Comparison of ENCODE assay signal across 11 cellular contexts in genomic region chr1:21669033-21669286, GRCh38. TPM values are rescaled to one million over a fixed set of nuclear protein-coding genes. Genes with fewer than 3 reads are reported as not detected.
DNase-seq lines count a peak whose midpoint lies in the region; ATAC-seq, FAIRE-seq and TF ChIP-seq lines count a peak whose summit lies in the region.
"Had no signal": no experiment of that assay in that cellular context is flagged by ENCODE, and none has a peak within 500 bp of the region (broad histone marks: within the 10 kb centered on the region; RNA-seq: fewer than 3 reads in every experiment).

No MANE protein-coding gene starts in this region.

- intact Hi-C loops in sigmoid colon (cut with DNase I) = no loop called here

- H3K4me1 ChIP-seq in hepatocyte (ENCODE audit: insufficient read depth) (peaks cover 31% of the 10 kb centered on the region), sigmoid colon (peaks cover 0 to 45% (median 42%) of the 10 kb centered on the region in 4 donors)

- H3K4me3 ChIP-seq in H7 (ENCODE audit: insufficient read depth, low read depth, low read length) (peak overlapping the region; percentile 81), hepatocyte (peak overlapping the region; percentile 75), sigmoid colon (peak overlapping the region in 3 of 4 donors; percentile 7 to 48 (median 39))

- H3K27me3 Mint-ChIP-seq in activated T-helper 17 cell treated with anti-CD3 and anti-CD28 coated beads, Interleukin-2, amount 50 U/mL, for 72 hours = peaks cover 10% of the 10 kb centered on the region

- H3K36me3 ChIP-seq in H7 (replicated peaks; ENCODE audit: control insufficient read depth, insufficient read depth, low read length) (no peaks in the 10 kb centered on the region), hepatocyte (replicated peaks; ENCODE audit: insufficient read depth, low read depth) (no peaks in the 10 kb centered on the region), sigmoid colon (no peaks in the 10 kb centered on the region)

- H3K9me3 Mint-ChIP-seq in activated T-helper 17 cell treated with anti-CD3 and anti-CD28 coated beads, Interleukin-2, amount 50 U/mL, for 72 hours = no peaks in the 10 kb centered on the region
- H3K9me3 Mint-ChIP-seq: activated T-cell treated with anti-CD3 and anti-CD28 coated beads, Interleukin-2, amount 50 U/mL, for 4 hours; naive thymus-derived CD8-positive, alpha-beta T cell had no signal

- TF ChIP-seq POLR2A in sigmoid colon (IDR thresholded peaks at IDR 0.05) (no peak), GM12891 (IDR thresholded peaks at IDR 0.05; ENCODE audit: low read depth, low read length) (no peak)

- peak; percentile 1 for ATAC-seq in activated T-helper 17 cell treated with anti-CD3 and anti-CD28 coated beads, Interleukin-2, amount 50 U/mL, for 72 hours (replicated peaks)
- no peak for ATAC-seq in HG02852 (IDR thresholded peaks at IDR 0.05; ENCODE audit: unreplicated experiment)

- no peak for FAIRE-seq in GM12891 (lab: Jason Lieb, UNC)
- FAIRE-seq: G401.6 had no signal

- H2AFZ ChIP-seq in hepatocyte = peak overlapping the region; percentile 68

- H3K9me2 ChIP-seq in hepatocyte (replicated peaks; ENCODE audit: insufficient read depth) = no peaks in the 10 kb centered on the region

- H3K4me3 Mint-ChIP-seq in activated T-helper 17 cell treated with anti-CD3 and anti-CD28 coated beads, Interleukin-2, amount 50 U/mL, for 72 hours = no peak overlapping the region

- TF ChIP-seq EP300 in sigmoid colon (IDR thresholded peaks at IDR 0.05) = no peak

- peak overlapping the region; percentile 100 for H3K4me2 ChIP-seq in hepatocyte

- WGBS in hepatocyte (ENCODE audit: low lambda C conversion rate, missing lambda C conversion rate) = 2% methylated on average over 14 of the region's 25 CpGs
- 1% methylated on average over 25 of the region's 25 CpGs for WGBS in sigmoid colon, 2 donors

- no peaks in the 10 kb centered on the region for H3K79me2 ChIP-seq in hepatocyte

- TF ChIP-seq CTCF in hepatocyte (IDR thresholded peaks at IDR 0.05; ENCODE audit: poor library complexity) (peak; percentile 2), sigmoid colon (IDR thresholded peaks at IDR 0.05) (no peak)

- H3K27me3 ChIP-seq in H7 (ENCODE audit: control insufficient read depth, insufficient read depth, low read length) = peaks cover 21% of the 10 kb centered on the region
- H3K27me3 ChIP-seq in hepatocyte = no peaks in the 10 kb centered on the region
- peaks cover 28 to 57% (median 56%) of the 10 kb centered on the region in 3 donors for H3K27me3 ChIP-seq in sigmoid colon

- no peaks in the 10 kb centered on the region for H4K20me1 ChIP-seq in hepatocyte (ENCODE audit: insufficient read depth, poor library complexity, severe bottlenecking)

- no peak overlapping the region for H3K27ac Mint-ChIP-seq in activated T-helper 17 cell treated with anti-CD3 and anti-CD28 coated beads, Interleukin-2, amount 50 U/mL, for 72 hours

- no peaks in the 10 kb centered on the region for H3K36me3 Mint-ChIP-seq in activated T-helper 17 cell treated with anti-CD3 and anti-CD28 coated beads, Interleukin-2, amount 50 U/mL, for 72 hours (ENCODE audit: low read depth)

- no peak for DNase-seq in H7
- no peak for DNase-seq in hepatocyte (ENCODE audit: low spot score)
- no peak for DNase-seq in sigmoid colon
- no peak for DNase-seq in stimulated activated CD4-positive, alpha-beta T cell treated with anti-CD3 and anti-CD28 coated beads, Interleukin-12 subunit alpha, Interleukin-12 subunit beta, amount 100 ng/mL, for 4 hours
- no peak for DNase-seq in GM12891 (ENCODE audit: insufficient read length, low spot score)
- DNase-seq in D341Med (ENCODE audit: low spot score) = no peak
- DNase-seq: activated T-cell treated with anti-CD3 and anti-CD28 coated beads, Interleukin-2, amount 50 U/mL, for 4 hours had no signal

- H3K9me3 ChIP-seq in hepatocyte (ENCODE audit: low read depth) (no peaks in the 10 kb centered on the region), sigmoid colon (no peaks in the 10 kb centered on the region)

- no peaks in the 10 kb centered on the region for H3K4me1 Mint-ChIP-seq in activated T-helper 17 cell treated with anti-CD3 and anti-CD28 coated beads, Interleukin-2, amount 50 U/mL, for 72 hours

- H3K27ac ChIP-seq in hepatocyte = no peak overlapping the region
- H3K27ac ChIP-seq in sigmoid colon = no peak overlapping the region

TF ChIP-seq in GM12891, 5 proteins besides CTCF, POLR2A, EP300 and RAD21:
- no peak for TF ChIP-seq POU2F2 (IDR thresholded peaks at IDR 0.05; ENCODE audit: low read depth, low read length)
- TF ChIP-seq TAF1 (IDR thresholded peaks at IDR 0.05; ENCODE audit: low read depth, low read length) = no peak
- no peak for TF ChIP-seq SPI1 (IDR thresholded peaks at IDR 0.05; ENCODE audit: low read depth, low read length)
- TF ChIP-seq POLR2AphosphoS5 (IDR thresholded peaks at IDR 0.05; ENCODE audit: low read depth, low read length) = no peak
- TF ChIP-seq PAX5 (IDR thresholded peaks at IDR 0.05; ENCODE audit: insufficient read depth, low read length, severe bottlenecking) = no peak
TF ChIP-seq in GM12891: peak in this region for 0.

RNA-seq across cellular contexts. Expression of gene RAP1GAP, which starts 0.2 kb away (rescaled TPM):
- 9.4 and 10.1 TPM in 2 replicates for total RNA-seq in H7 (2014; rRNA removed; shearing (Covaris generic))
- 1 to 10 TPM in 1 of 2 donors, under 1 TPM in 1; 0.45 to 6.0 TPM for total RNA-seq in activated T-helper 17 cell treated with anti-CD3 and anti-CD28 coated beads, Interleukin-2, amount 50 U/mL, for 72 hours
- 12.0 and 12.3 TPM in 2 replicates for total RNA-seq in hepatocyte
- 14.2 and 18.0 TPM in 2 replicates for polyA plus RNA-seq in hepatocyte
- under 1 TPM in 3 of 4 donors, not detected in 1; 0.33 to 0.71 (median 0.54) TPM for total RNA-seq in sigmoid colon
- 10 to 100 TPM; 24.3 to 47.4 (median 43.9) TPM for polyA plus RNA-seq in sigmoid colon
- 0.49 TPM for polyA plus RNA-seq in GM12891 (2012; ENCODE audit: low read depth, missing spikeins)
- polyA plus RNA-seq: naive thymus-derived CD8-positive, alpha-beta T cell had no signal
